ENCODE assay signal across 8 cellular contexts in genomic region chr19:10332158-10332964, GRCh38. TPM values are rescaled to one million over a fixed set of nuclear protein-coding genes. Genes with fewer than 3 reads are reported as not detected.
DNase-seq lines count a peak whose midpoint lies in the region; ATAC-seq and TF ChIP-seq lines count a peak whose summit lies in the region.

No MANE protein-coding gene starts in this region.

- ATAC-seq in SK-N-SH treated with all-trans-retinoic acid at 6 μM for 48 hours (no peak; the same call in 2 of the 3 replicates), GM18519 (IDR thresholded peaks at IDR 0.05; ENCODE audit: low FRiP score, unreplicated experiment) (no peak), GM18867 (IDR thresholded peaks at IDR 0.05; ENCODE audit: unreplicated experiment) (no peak), HG03521 (IDR thresholded peaks at IDR 0.05; ENCODE audit: unreplicated experiment) (no peak)
- ATAC-seq in activated CD8-positive, alpha-beta T cell treated with anti-CD3 and anti-CD28 coated beads, Interleukin-2, amount 10 ng/mL, durations not matched to agents 7 days and 5 days = no peak

- peak overlapping the region; percentile 96 for H3K27ac Mint-ChIP-seq in activated CD8-positive, alpha-beta T cell treated with anti-CD3 and anti-CD28 coated beads, Interleukin-2, amount 10 ng/mL, durations not matched to agents 7 days and 5 days

- peak overlapping the region; percentile 95 for H3K4me3 Mint-ChIP-seq in activated CD8-positive, alpha-beta T cell treated with anti-CD3 and anti-CD28 coated beads, Interleukin-2, amount 10 ng/mL, durations not matched to agents 7 days and 5 days

- DNase-seq in SK-N-SH = no peak
- DNase-seq in activated CD8-positive, alpha-beta T cell treated with anti-CD3 and anti-CD28 coated beads, Interleukin-2, amount 10 ng/mL, durations not matched to agents 7 days and 5 days = no peak

- no peaks in the 10 kb centered on the region for H3K27me3 ChIP-seq in SK-N-SH (ENCODE audit: insufficient read depth)
- no peaks in the 10 kb centered on the region for H3K27me3 ChIP-seq in subcutaneous abdominal adipose tissue (ENCODE audit: control insufficient read depth in 5 of 5, insufficient read depth in 4 of 5, low read length in 5 of 5)

- peak overlapping the region; percentile 97 for H3K9ac ChIP-seq in SK-N-SH
- peak overlapping the region in 4 of 5 donors; percentile 77 to 92 (median 87) for H3K9ac ChIP-seq in subcutaneous abdominal adipose tissue (ENCODE audit: low read length in 5 of 5)

- H3F3A ChIP-seq in SK-N-SH (replicated peaks; ENCODE audit: insufficient read depth) = no peaks in the 10 kb centered on the region

- WGBS in SK-N-SH (ENCODE audit: low lambda C conversion rate) = 25% methylated on average over 17 of the region's 18 CpGs

- peak; percentile 23; the same call in 1 of the 2 replicates for TF ChIP-seq CTCF in SK-N-SH (IDR thresholded peaks at IDR 0.05)

- H3K9me3 ChIP-seq in SK-N-SH (no peaks in the 10 kb centered on the region), iPS-18c (ENCODE audit: control insufficient read depth, insufficient read depth, low read length) (no peaks in the 10 kb centered on the region), subcutaneous abdominal adipose tissue (ENCODE audit: control insufficient read depth in 5 of 5, low read length in 5 of 5) (no peaks in the 10 kb centered on the region)

- H3K4me3 ChIP-seq in SK-N-SH (ENCODE audit: low read depth in 2 of 2, low read length in 1 of 2) (peak overlapping the region; percentile 81 to 95), iPS-18c (ENCODE audit: insufficient read depth, low read depth, low read length) (peak overlapping the region; percentile 95), subcutaneous abdominal adipose tissue (ENCODE audit: low read depth in 1 of 5, low read length in 5 of 5) (peak overlapping the region; percentile 77 to 88 (median 85))

- H4K20me1 ChIP-seq in SK-N-SH (ENCODE audit: insufficient read depth) = peaks cover 30% of the 10 kb centered on the region

- CTCF ChIA-PET in SK-N-SH (lab: Yijun Ruan, JAX) = interaction anchor here (0.9 to 3.3 kb wide), 7 partner anchors 16 to 84 kb away, joined by 3 to 18 read pairs (median 4); partner anchors contain the start of genes FDX2 and ICAM1
- CTCF ChIA-PET in activated CD8-positive, alpha-beta T cell treated with anti-CD3 and anti-CD28 coated beads, Interleukin-2, amount 10 ng/mL, durations not matched to agents 7 days and 5 days (lab: Charles Lee) = interaction anchor here (1.5 to 4.2 kb wide), 4 partner anchors 57 to 176 kb away, joined by 3 to 15 read pairs (median 10); partner anchors contain the start of gene ICAM1

- peak overlapping the region; percentile 93 to 97 for H3K27ac ChIP-seq in SK-N-SH (ENCODE audit: low read depth in 2 of 2, low read length in 1 of 2)
- H3K27ac ChIP-seq in subcutaneous abdominal adipose tissue (ENCODE audit: low read depth, low read length) = peak overlapping the region; percentile 86

- H3K9me3 Mint-ChIP-seq in activated CD8-positive, alpha-beta T cell treated with anti-CD3 and anti-CD28 coated beads, Interleukin-2, amount 10 ng/mL, durations not matched to agents 7 days and 5 days (ENCODE audit: insufficient read depth) = no peaks in the 10 kb centered on the region

- H3K4me1 Mint-ChIP-seq in activated CD8-positive, alpha-beta T cell treated with anti-CD3 and anti-CD28 coated beads, Interleukin-2, amount 10 ng/mL, durations not matched to agents 7 days and 5 days (ENCODE audit: low read depth) = peaks cover 36% of the 10 kb centered on the region

- H3K36me3 ChIP-seq in SK-N-SH (replicated peaks in 1 of 2; ENCODE audit: control insufficient read depth in 1 of 2, insufficient read depth in 2 of 2, low read length in 1 of 2) (peaks cover 24 to 26% of the 10 kb centered on the region in 2 experiments), subcutaneous abdominal adipose tissue (ENCODE audit: control insufficient read depth in 5 of 5, insufficient read depth in 5 of 5, low read length in 5 of 5) (peaks cover 0 to 32% (median 29%) of the 10 kb centered on the region in 5 donors)

- H3K36me3 Mint-ChIP-seq in activated CD8-positive, alpha-beta T cell treated with anti-CD3 and anti-CD28 coated beads, Interleukin-2, amount 10 ng/mL, durations not matched to agents 7 days and 5 days (ENCODE audit: low read depth) = peaks cover 62% of the 10 kb centered on the region

- H3K9me2 ChIP-seq in SK-N-SH = no peaks in the 10 kb centered on the region

- no peak for TF ChIP-seq EP300 in SK-N-SH (IDR thresholded peaks at IDR 0.05; ENCODE audit: borderline replicate concordance in 1 of 2, low read depth in 1 of 2, low read length in 1 of 2)

- H3K4me2 ChIP-seq in SK-N-SH = peak overlapping the region; percentile 97

- POLR2A ChIA-PET in SK-N-SH (lab: Yijun Ruan, JAX) = no interaction called here
- POLR2A ChIA-PET in activated CD8-positive, alpha-beta T cell treated with anti-CD3 and anti-CD28 coated beads, Interleukin-2, amount 10 ng/mL, durations not matched to agents 7 days and 5 days (lab: Charles Lee) = interaction anchor here (0.6 to 3.3 kb wide), 9 partner anchors 7 to 248 kb away, joined by 3 to 9 read pairs (median 4); partner anchors contain the start of gene TYK2

- no peak overlapping the region for H2AFZ ChIP-seq in SK-N-SH (ENCODE audit: low read depth)

- H3K79me2 ChIP-seq in SK-N-SH (ENCODE audit: insufficient read depth) = peaks cover 57% of the 10 kb centered on the region

- no peaks in the 10 kb centered on the region for H3K27me3 Mint-ChIP-seq in activated CD8-positive, alpha-beta T cell treated with anti-CD3 and anti-CD28 coated beads, Interleukin-2, amount 10 ng/mL, durations not matched to agents 7 days and 5 days (ENCODE audit: low read depth)

- TF ChIP-seq RAD21 in SK-N-SH (IDR thresholded peaks at IDR 0.05; ENCODE audit: low read length) = peak; percentile 13; the same call in 1 of the 2 replicates

- H3K4me1 ChIP-seq in SK-N-SH (ENCODE audit: control insufficient read depth in 1 of 2, insufficient read depth in 2 of 2, low read depth in 1 of 2, low read length in 1 of 2) (peaks cover 0 to 22% of the 10 kb centered on the region in 2 experiments; a peak in 1 of 4 replicates), subcutaneous abdominal adipose tissue (ENCODE audit: control insufficient read depth in 5 of 5, insufficient read depth in 5 of 5, low read length in 5 of 5) (peaks cover 5 to 39% (median 30%) of the 10 kb centered on the region in 5 donors)

TF ChIP-seq in SK-N-SH, 30 proteins besides CTCF, POLR2A, EP300 and RAD21 (continues in another document):
- no peak for TF ChIP-seq CHD2 (IDR thresholded peaks at IDR 0.05; ENCODE audit: low read length, partially characterized antibody)
- TF ChIP-seq NRF1 (IDR thresholded peaks at IDR 0.05; ENCODE audit: low read depth, low read length) = no peak
- no peak for TF ChIP-seq POLR2AphosphoS5 (IDR thresholded peaks at IDR 0.05; ENCODE audit: low read depth, low read length)
- no peak for TF ChIP-seq RCOR1 (IDR thresholded peaks at IDR 0.05; ENCODE audit: low read length)
- no peak for TF ChIP-seq SIN3A (IDR thresholded peaks at IDR 0.05; ENCODE audit: borderline replicate concordance, low read depth, low read length)
- TF ChIP-seq TCF12 (IDR thresholded peaks at IDR 0.05) = no peak
- TF ChIP-seq FOSL2 (IDR thresholded peaks at IDR 0.05; ENCODE audit: borderline replicate concordance, low read depth) = no peak
- no peak for TF ChIP-seq RXRA (IDR thresholded peaks at IDR 0.05; ENCODE audit: borderline replicate concordance, low read depth)

TF ChIP-seq in SK-N-SH treated with all-trans-retinoic acid at 6 μM for 48 hours, 23 proteins besides CTCF, POLR2A, EP300 and RAD21 (continues in another document):
- TF ChIP-seq ZFP3 (CRISPR knock-in tag; IDR thresholded peaks at IDR 0.05) = no peak
- no peak for TF ChIP-seq ARNTL (CRISPR knock-in tag; IDR thresholded peaks at IDR 0.05; ENCODE audit: borderline replicate concordance, low read depth)
- TF ChIP-seq POU6F1 (CRISPR knock-in tag; IDR thresholded peaks at IDR 0.05; ENCODE audit: borderline replicate concordance, low read depth) = no peak

RNA-seq across cellular contexts. Expression of gene RAVER1, which starts 1.0 kb away (rescaled TPM):
- 3.0 and 8.2 TPM in 2 replicates for polyA plus RNA-seq in SK-N-SH (2012; rRNA removed)
- 3.8 and 7.2 TPM in 2 replicates for polyA plus RNA-seq in SK-N-SH (2012; cell fraction: cytosol; rRNA removed)
- 16.3 and 20.6 TPM in 2 replicates for polyA plus RNA-seq in SK-N-SH (2012; cell fraction: nucleus; rRNA removed)
- 10 to 100 TPM; 79.8 to 91.7 TPM for total RNA-seq in activated CD8-positive, alpha-beta T cell treated with anti-CD3 and anti-CD28 coated beads, Interleukin-2, amount 10 ng/mL, durations not matched to agents 7 days and 5 days

RNA-seq across cellular contexts. Expression of gene ICAM3, which starts 7.1 kb away (rescaled TPM):
- polyA plus RNA-seq in SK-N-SH (2012; rRNA removed) = 12.6 and 15.6 TPM in 2 replicates
- polyA plus RNA-seq in SK-N-SH (2012; cell fraction: cytosol; rRNA removed) = 8.8 and 11.6 TPM in 2 replicates
- polyA plus RNA-seq in SK-N-SH (2012; cell fraction: nucleus; rRNA removed) = 4.9 and 6.2 TPM in 2 replicates
- 100 to 1,000 TPM; 194 to 202 TPM for total RNA-seq in activated CD8-positive, alpha-beta T cell treated with anti-CD3 and anti-CD28 coated beads, Interleukin-2, amount 10 ng/mL, durations not matched to agents 7 days and 5 days

RNA-seq across cellular contexts. Expression of gene FDX2, which starts 16.5 kb away (rescaled TPM):
- 45.8 TPM in 2 replicates for polyA plus RNA-seq in SK-N-SH (2012; rRNA removed)
- polyA plus RNA-seq in SK-N-SH (2012; cell fraction: cytosol; rRNA removed) = 24.1 and 32.4 TPM in 2 replicates
- polyA plus RNA-seq in SK-N-SH (2012; cell fraction: nucleus; rRNA removed) = 44.3 and 76.3 TPM in 2 replicates
- 1 to 10 TPM; 8.2 to 9.4 TPM for total RNA-seq in activated CD8-positive, alpha-beta T cell treated with anti-CD3 and anti-CD28 coated beads, Interleukin-2, amount 10 ng/mL, durations not matched to agents 7 days and 5 days

RNA-seq across cellular contexts. Expression of gene ZGLP1, which starts 22.7 kb away (rescaled TPM):
- polyA plus RNA-seq in SK-N-SH (2012; rRNA removed) = 1.8 and 2.1 TPM in 2 replicates
- 0.59 and 0.92 TPM in 2 replicates for polyA plus RNA-seq in SK-N-SH (2012; cell fraction: cytosol; rRNA removed)
- polyA plus RNA-seq in SK-N-SH (2012; cell fraction: nucleus; rRNA removed) = 15.4 and 19.0 TPM in 2 replicates
- 1 to 10 TPM; 3.4 to 3.8 TPM for total RNA-seq in activated CD8-positive, alpha-beta T cell treated with anti-CD3 and anti-CD28 coated beads, Interleukin-2, amount 10 ng/mL, durations not matched to agents 7 days and 5 days

RNA-seq across cellular contexts. Expression of gene ICAM5, which starts 42.6 kb away (rescaled TPM):
- polyA plus RNA-seq in SK-N-SH (2012; rRNA removed) = 4.9 and 5.2 TPM in 2 replicates
- polyA plus RNA-seq in SK-N-SH (2012; cell fraction: cytosol; rRNA removed) = 0.95 and 2.6 TPM in 2 replicates
- polyA plus RNA-seq in SK-N-SH (2012; cell fraction: nucleus; rRNA removed) = 24.1 and 29.7 TPM in 2 replicates
- under 1 TPM; 0.29 to 0.57 TPM for total RNA-seq in activated CD8-positive, alpha-beta T cell treated with anti-CD3 and anti-CD28 coated beads, Interleukin-2, amount 10 ng/mL, durations not matched to agents 7 days and 5 days
